In genomic region chr7:98758157-98758556, GRCh38 we compare ENCODE assay signal across 3 cellular contexts.
"Had no signal": no experiment of that assay in that cellular context is flagged by ENCODE, and none has a peak within 500 bp of the region (broad histone marks: within the 10 kb centered on the region; RNA-seq: fewer than 3 reads in every experiment).

No MANE protein-coding gene starts in this region.

- H3K4me3 ChIP-seq: GM12878 had no signal

- DNase-seq: GDM1, GF-D8 had no signal

- ATAC-seq: GM12878 had no signal
